8 cellular contexts compared by ENCODE assay signal in genomic region chr13:97367016-97367415, GRCh38.
DNase-seq lines count a peak whose midpoint lies in the region; ATAC-seq, FAIRE-seq and TF ChIP-seq lines count a peak whose summit lies in the region.

No MANE protein-coding gene starts in this region.

- no peak overlapping the region for H3K4me3 ChIP-seq in suprapubic skin
- no peak overlapping the region for H3K4me3 ChIP-seq in Karpas-422 (ENCODE audit: low read length)
- no peak overlapping the region for H3K4me3 ChIP-seq in testis

- TF ChIP-seq POLR2A in suprapubic skin (IDR thresholded peaks at IDR 0.05) (no peak), testis (IDR thresholded peaks at IDR 0.05) (no peak)

- H3K4me1 ChIP-seq in suprapubic skin (peaks cover 13% of the 10 kb centered on the region), Karpas-422 (ENCODE audit: low read length) (no peaks in the 10 kb centered on the region), testis (no peaks in the 10 kb centered on the region)

- no peak for TF ChIP-seq EP300 in suprapubic skin (IDR thresholded peaks at IDR 0.05)

- H3K4me2 ChIP-seq in Karpas-422 (ENCODE audit: low read depth, low read length, poor library complexity, severe bottlenecking), result no peak overlapping the region

- no peaks in the 10 kb centered on the region for H3K79me2 ChIP-seq in Karpas-422 (ENCODE audit: low read length)

- intact Hi-C loops in testis (cut with DNase I; ENCODE audit: low total_unique reads), result no loop called here

- no peaks in the 10 kb centered on the region for H4K20me1 ChIP-seq in Karpas-422 (ENCODE audit: insufficient read depth, low read depth, low read length)

- no peak for FAIRE-seq in RCC 7860 (lab: Jason Lieb, UNC)

- H3K27me3 ChIP-seq in suprapubic skin (no peaks in the 10 kb centered on the region), Karpas-422 (ENCODE audit: low read length) (no peaks in the 10 kb centered on the region), testis (no peaks in the 10 kb centered on the region)

- no peaks in the 10 kb centered on the region for H3K9me3 ChIP-seq in suprapubic skin
- no peaks in the 10 kb centered on the region for H3K9me3 ChIP-seq in Karpas-422 (ENCODE audit: low read length)
- no peaks in the 10 kb centered on the region for H3K9me3 ChIP-seq in testis

- peaks cover 37% of the 10 kb centered on the region for H3K36me3 ChIP-seq in suprapubic skin
- no peaks in the 10 kb centered on the region for H3K36me3 ChIP-seq in Karpas-422 (ENCODE audit: insufficient read depth, low read length)
- H3K36me3 ChIP-seq in testis (ENCODE audit: low read depth, missing control alignments), result no peaks in the 10 kb centered on the region

- TF ChIP-seq CTCF in suprapubic skin (IDR thresholded peaks at IDR 0.05) (no peak), testis (IDR thresholded peaks at IDR 0.05) (no peak)

- WGBS in suprapubic skin, result 70% methylated on average over 7 of the region's 7 CpGs
- 85 to 90% methylated on average over 7 of the region's 7 CpGs for whole genome bisulfite sequencing in testis, 2 donors

- H3K9ac ChIP-seq in Karpas-422 (ENCODE audit: low read length), result no peak overlapping the region

- H3K9me2 ChIP-seq in Karpas-422 (replicated peaks; ENCODE audit: insufficient read depth, low read length), result no peaks in the 10 kb centered on the region

- ATAC-seq in GM21723 (IDR thresholded peaks at IDR 0.05; ENCODE audit: unreplicated experiment) (peak; percentile 53), GM19324 (IDR thresholded peaks at IDR 0.05; ENCODE audit: low FRiP score, unreplicated experiment) (no peak), GM21447 (IDR thresholded peaks at IDR 0.05; ENCODE audit: unreplicated experiment) (no peak)

- peak; percentile 82 for DNase-seq in RCC 7860 (ENCODE audit: low spot score)
- peak; percentile 71 for DNase-seq in glomerular visceral epithelial cell (ENCODE audit: extremely low spot score)
- no peak for DNase-seq in suprapubic skin (ENCODE audit: low spot score in 2 of 2)
- DNase-seq in Karpas-422, result no peak
- no peak for DNase-seq in testis

- no peak overlapping the region for H2AFZ ChIP-seq in Karpas-422 (ENCODE audit: low read length)

- H3K27ac ChIP-seq in suprapubic skin (peak overlapping the region; percentile 20), Karpas-422 (ENCODE audit: low read length) (no peak overlapping the region), testis (no peak overlapping the region)

Comparison
In these comparisons a context has a peak if more than half of its experiments do, and no peak if none do; other contexts are left out.
1. DNase-seq: peak in RCC 7860 (single experiment) and glomerular visceral epithelial cell (single experiment); none in suprapubic skin (0 of 2), Karpas-422 (single experiment) and testis (single experiment).